ENCODE assay signal across 9 cellular contexts in genomic region chr16:83458612-83459011, GRCh38.
DNase-seq lines count a peak whose midpoint lies in the region; ATAC-seq and TF ChIP-seq lines count a peak whose summit lies in the region.
"Had no signal": no experiment of that assay in that cellular context is flagged by ENCODE, and none has a peak within 500 bp of the region (broad histone marks: within the 10 kb centered on the region; RNA-seq: fewer than 3 reads in every experiment).

No MANE protein-coding gene starts in this region.

- DNase-seq in MG63 (peak; percentile 15), myocyte (ENCODE audit: low read depth) (peak; percentile 65), natural killer cell (no peak), epidermal melanocyte (ENCODE audit: insufficient read length, low spot score) (no peak), T-cell (no peak)
- no peak for DNase-seq in stimulated activated naive CD8-positive, alpha-beta T cell treated with anti-CD3 and anti-CD28 coated beads, Interleukin-15, Interleukin-2, amounts not matched to agents 100 U/mL and 50 U/mL, for 24 hours
- DNase-seq: effector CD8-positive, alpha-beta T cell had no signal

- POLR2A ChIA-PET in T-cell (lab: Charles Lee): no interaction called here

- H3K4me1 Mint-ChIP-seq in natural killer cell: no peaks in the 10 kb centered on the region
- H3K4me1 Mint-ChIP-seq in T-cell: no peaks in the 10 kb centered on the region

- peaks cover 0 to 9% of the 10 kb centered on the region in 2 donors for H3K27me3 Mint-ChIP-seq in natural killer cell (ENCODE audit: low read depth in 2 of 2)
- H3K27me3 Mint-ChIP-seq in T-cell: peaks cover 5 to 10% of the 10 kb centered on the region in 2 donors

- no peaks in the 10 kb centered on the region for H3K27me3 ChIP-seq in MG63

- H3K9me3 ChIP-seq in MG63: no peaks in the 10 kb centered on the region

- no peaks in the 10 kb centered on the region for H3K9me3 Mint-ChIP-seq in natural killer cell
- peaks cover 0 to 11% (median 0%) of the 10 kb centered on the region in 3 donors for H3K9me3 Mint-ChIP-seq in T-cell

- H3K36me3 Mint-ChIP-seq in natural killer cell (no peaks in the 10 kb centered on the region), T-cell (no peaks in the 10 kb centered on the region)

- no peaks in the 10 kb centered on the region for H3K36me3 ChIP-seq in MG63

- ATAC-seq in GM18873 (IDR thresholded peaks at IDR 0.05; ENCODE audit: low FRiP score, unreplicated experiment) (peak; percentile 65), HG02623 (IDR thresholded peaks at IDR 0.05; ENCODE audit: unreplicated experiment) (peak; percentile 73), natural killer cell (no peak), T-cell (replicated peaks in 1 of 4) (no peak)
- no peak for ATAC-seq in stimulated activated naive CD8-positive, alpha-beta T cell treated with anti-CD3 and anti-CD28 coated beads, Interleukin-15, Interleukin-2, amounts not matched to agents 100 U/mL and 50 U/mL, for 24 hours

- CTCF ChIA-PET in T-cell (lab: Charles Lee): no interaction called here

- H3K4me3 ChIP-seq in MG63: no peak overlapping the region

- no peak overlapping the region for H3K27ac Mint-ChIP-seq in natural killer cell
- H3K27ac Mint-ChIP-seq in T-cell: no peak overlapping the region

- H3K4me3 Mint-ChIP-seq in natural killer cell: no peak overlapping the region
- H3K4me3 Mint-ChIP-seq in T-cell: no peak overlapping the region

- intact Hi-C loops in natural killer cell (cut with micrococcal nuclease): no loop called here

- no peak for TF ChIP-seq CTCF in natural killer cell (IDR thresholded peaks at IDR 0.05)

Comparison
In these comparisons a context has a peak if more than half of its experiments do, and no peak if none do; other contexts are left out.
1. ATAC-seq: peak in GM18873 (single experiment) and HG02623 (single experiment); none in natural killer cell (0 of 3), stimulated activated naive CD8-positive, alpha-beta T cell treated with anti-CD3 and anti-CD28 coated beads, Interleukin-15, Interleukin-2, amounts not matched to agents 100 U/mL and 50 U/mL, for 24 hours (single experiment) and T-cell (0 of 4).
2. DNase-seq: peak in MG63 (single experiment) and myocyte (single experiment); none in natural killer cell (single experiment), stimulated activated naive CD8-positive, alpha-beta T cell treated with anti-CD3 and anti-CD28 coated beads, Interleukin-15, Interleukin-2, amounts not matched to agents 100 U/mL and 50 U/mL, for 24 hours (single experiment), epidermal melanocyte (single experiment) and T-cell (0 of 34).